1 cellular context compared by ENCODE assay signal in the genomic region with DNA sequence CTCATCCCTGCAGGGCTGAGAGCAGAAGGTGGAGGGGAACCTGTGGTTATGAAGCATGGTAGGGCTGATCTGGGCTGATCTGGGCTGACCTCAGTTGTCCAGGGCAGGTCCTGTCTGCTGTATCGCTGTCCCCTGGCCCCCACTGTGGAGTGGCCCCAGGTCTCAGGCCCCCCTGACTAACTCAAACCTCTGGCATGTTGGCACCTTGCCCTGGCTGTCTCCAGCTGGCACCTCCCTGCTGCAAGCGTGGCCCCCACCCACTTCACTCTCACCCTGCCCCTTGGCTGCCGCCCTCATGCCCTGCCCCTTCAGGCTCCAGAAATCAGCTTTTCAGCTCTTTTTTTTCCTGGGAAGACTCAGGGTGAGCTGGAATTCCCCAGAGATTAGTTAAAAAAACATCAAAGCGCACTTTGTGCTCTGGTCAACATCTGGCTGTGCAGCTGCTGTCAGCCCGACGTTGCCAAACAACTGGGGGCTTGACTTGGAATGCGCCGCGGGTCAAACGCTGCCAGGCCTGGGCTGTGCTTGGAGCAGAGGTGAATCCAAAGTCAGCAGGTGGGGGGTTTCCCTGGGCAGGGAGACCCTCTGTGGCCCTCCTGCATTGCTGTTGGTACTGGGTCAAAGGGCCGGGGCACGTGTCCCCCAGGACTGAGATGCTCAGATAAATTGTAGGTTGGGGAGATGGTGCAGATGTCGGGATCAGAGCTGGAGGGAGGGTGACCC.
TF ChIP-seq lines count a peak whose summit lies in the region.

No MANE protein-coding gene starts in this region.

TF ChIP-seq in HepG2, 621 proteins besides CTCF, POLR2A, EP300 and RAD21 (continued from another document and continues in another):
- TF ChIP-seq TBX2 (CRISPR knock-in tag; IDR thresholded peaks at IDR 0.05; ENCODE audit: borderline replicate concordance), result peak; percentile 93
- no peak for TF ChIP-seq ZNF205 (CRISPR knock-in tag; IDR thresholded peaks at IDR 0.05)
- TF ChIP-seq, protein P1, sequence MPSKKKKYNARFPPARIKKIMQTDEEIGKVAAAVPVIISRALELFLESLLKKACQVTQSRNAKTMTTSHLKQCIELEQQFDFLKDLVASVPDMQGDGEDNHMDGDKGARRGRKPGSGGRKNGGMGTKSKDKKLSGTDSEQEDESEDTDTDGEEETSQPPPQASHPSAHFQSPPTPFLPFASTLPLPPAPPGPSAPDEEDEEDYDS (CRISPR knock-in tag; IDR thresholded peaks at IDR 0.05), result peak; percentile 32; the same call in 1 of the 2 replicates
- no peak for TF ChIP-seq RORA (CRISPR knock-in tag; IDR thresholded peaks at IDR 0.05)
- TF ChIP-seq PLRG1 (conservative IDR thresholded peaks at IDR 0.05), result no peak
- no peak for TF ChIP-seq PHB2 (IDR thresholded peaks at IDR 0.05; ENCODE audit: partially characterized antibody)
- TF ChIP-seq, protein P2, sequence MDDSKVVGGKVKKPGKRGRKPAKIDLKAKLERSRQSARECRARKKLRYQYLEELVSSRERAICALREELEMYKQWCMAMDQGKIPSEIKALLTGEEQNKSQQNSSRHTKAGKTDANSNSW (CRISPR knock-in tag; IDR thresholded peaks at IDR 0.05; ENCODE audit: borderline replicate concordance), result no peak
- TF ChIP-seq HDAC6 (IDR thresholded peaks at IDR 0.05; ENCODE audit: low read depth, low read length), result no peak
- TF ChIP-seq, protein P3, sequence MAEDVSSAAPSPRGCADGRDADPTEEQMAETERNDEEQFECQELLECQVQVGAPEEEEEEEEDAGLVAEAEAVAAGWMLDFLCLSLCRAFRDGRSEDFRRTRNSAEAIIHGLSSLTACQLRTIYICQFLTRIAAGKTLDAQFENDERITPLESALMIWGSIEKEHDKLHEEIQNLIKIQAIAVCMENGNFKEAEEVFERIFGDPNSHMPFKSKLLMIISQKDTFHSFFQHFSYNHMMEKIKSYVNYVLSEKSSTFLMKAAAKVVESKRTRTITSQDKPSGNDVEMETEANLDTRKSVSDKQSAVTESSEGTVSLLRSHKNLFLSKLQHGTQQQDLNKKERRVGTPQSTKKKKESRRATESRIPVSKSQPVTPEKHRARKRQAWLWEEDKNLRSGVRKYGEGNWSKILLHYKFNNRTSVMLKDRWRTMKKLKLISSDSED (CRISPR knock-in tag; IDR thresholded peaks at IDR 0.05), result no peak
- TF ChIP-seq HMGA1 (CRISPR knock-in tag; conservative IDR thresholded peaks at IDR 0.05), result no peak
- peak; percentile 85 for TF ChIP-seq FOXA3 (CRISPR knock-in tag; IDR thresholded peaks at IDR 0.05)
- TF ChIP-seq, protein P4, sequence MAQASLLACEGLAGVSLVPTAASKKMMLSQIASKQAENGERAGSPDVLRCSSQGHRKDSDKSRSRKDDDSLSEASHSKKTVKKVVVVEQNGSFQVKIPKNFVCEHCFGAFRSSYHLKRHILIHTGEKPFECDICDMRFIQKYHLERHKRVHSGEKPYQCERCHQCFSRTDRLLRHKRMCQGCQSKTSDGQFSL (CRISPR knock-in tag; IDR thresholded peaks at IDR 0.05), result peak; percentile 75; the same call in 1 of the 2 replicates
- TF ChIP-seq, protein P5, sequence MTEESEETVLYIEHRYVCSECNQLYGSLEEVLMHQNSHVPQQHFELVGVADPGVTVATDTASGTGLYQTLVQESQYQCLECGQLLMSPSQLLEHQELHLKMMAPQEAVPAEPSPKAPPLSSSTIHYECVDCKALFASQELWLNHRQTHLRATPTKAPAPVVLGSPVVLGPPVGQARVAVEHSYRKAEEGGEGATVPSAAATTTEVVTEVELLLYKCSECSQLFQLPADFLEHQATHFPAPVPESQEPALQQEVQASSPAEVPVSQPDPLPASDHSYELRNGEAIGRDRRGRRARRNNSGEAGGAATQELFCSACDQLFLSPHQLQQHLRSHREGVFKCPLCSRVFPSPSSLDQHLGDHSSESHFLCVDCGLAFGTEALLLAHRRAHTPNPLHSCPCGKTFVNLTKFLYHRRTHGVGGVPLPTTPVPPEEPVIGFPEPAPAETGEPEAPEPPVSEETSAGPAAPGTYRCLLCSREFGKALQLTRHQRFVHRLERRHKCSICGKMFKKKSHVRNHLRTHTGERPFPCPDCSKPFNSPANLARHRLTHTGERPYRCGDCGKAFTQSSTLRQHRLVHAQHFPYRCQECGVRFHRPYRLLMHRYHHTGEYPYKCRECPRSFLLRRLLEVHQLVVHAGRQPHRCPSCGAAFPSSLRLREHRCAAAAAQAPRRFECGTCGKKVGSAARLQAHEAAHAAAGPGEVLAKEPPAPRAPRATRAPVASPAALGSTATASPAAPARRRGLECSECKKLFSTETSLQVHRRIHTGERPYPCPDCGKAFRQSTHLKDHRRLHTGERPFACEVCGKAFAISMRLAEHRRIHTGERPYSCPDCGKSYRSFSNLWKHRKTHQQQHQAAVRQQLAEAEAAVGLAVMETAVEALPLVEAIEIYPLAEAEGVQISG (CRISPR knock-in tag; IDR thresholded peaks at IDR 0.05), result peak; percentile 74
- TF ChIP-seq JARID2 (CRISPR knock-in tag; IDR thresholded peaks at IDR 0.05; ENCODE audit: insufficient replicate concordance), result no peak
- TF ChIP-seq, protein P6, sequence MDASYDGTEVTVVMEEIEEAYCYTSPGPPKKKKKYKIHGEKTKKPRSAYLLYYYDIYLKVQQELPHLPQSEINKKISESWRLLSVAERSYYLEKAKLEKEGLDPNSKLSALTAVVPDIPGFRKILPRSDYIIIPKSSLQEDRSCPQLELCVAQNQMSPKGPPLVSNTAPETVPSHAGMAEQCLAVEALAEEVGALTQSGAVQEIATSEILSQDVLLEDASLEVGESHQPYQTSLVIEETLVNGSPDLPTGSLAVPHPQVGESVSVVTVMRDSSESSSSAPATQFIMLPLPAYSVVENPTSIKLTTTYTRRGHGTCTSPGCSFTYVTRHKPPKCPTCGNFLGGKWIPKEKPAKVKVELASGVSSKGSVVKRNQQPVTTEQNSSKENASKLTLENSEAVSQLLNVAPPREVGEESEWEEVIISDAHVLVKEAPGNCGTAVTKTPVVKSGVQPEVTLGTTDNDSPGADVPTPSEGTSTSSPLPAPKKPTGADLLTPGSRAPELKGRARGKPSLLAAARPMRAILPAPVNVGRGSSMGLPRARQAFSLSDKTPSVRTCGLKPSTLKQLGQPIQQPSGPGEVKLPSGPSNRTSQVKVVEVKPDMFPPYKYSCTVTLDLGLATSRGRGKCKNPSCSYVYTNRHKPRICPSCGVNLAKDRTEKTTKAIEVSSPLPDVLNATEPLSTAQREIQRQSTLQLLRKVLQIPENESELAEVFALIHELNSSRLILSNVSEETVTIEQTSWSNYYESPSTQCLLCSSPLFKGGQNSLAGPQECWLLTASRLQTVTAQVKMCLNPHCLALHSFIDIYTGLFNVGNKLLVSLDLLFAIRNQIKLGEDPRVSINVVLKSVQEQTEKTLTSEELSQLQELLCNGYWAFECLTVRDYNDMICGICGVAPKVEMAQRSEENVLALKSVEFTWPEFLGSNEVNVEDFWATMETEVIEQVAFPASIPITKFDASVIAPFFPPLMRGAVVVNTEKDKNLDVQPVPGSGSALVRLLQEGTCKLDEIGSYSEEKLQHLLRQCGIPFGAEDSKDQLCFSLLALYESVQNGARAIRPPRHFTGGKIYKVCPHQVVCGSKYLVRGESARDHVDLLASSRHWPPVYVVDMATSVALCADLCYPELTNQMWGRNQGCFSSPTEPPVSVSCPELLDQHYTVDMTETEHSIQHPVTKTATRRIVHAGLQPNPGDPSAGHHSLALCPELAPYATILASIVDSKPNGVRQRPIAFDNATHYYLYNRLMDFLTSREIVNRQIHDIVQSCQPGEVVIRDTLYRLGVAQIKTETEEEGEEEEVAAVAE (CRISPR knock-in tag; IDR thresholded peaks at IDR 0.05; ENCODE audit: borderline replicate concordance), result no peak
- no peak for TF ChIP-seq HOXA7 (CRISPR knock-in tag; IDR thresholded peaks at IDR 0.05)
- TF ChIP-seq ZNF569 (CRISPR knock-in tag; IDR thresholded peaks at IDR 0.05; ENCODE audit: borderline replicate concordance), result no peak
- no peak; the same call in 1 of the 2 replicates for TF ChIP-seq ZNF343 (CRISPR knock-in tag; IDR thresholded peaks at IDR 0.05)
- no peak for TF ChIP-seq ZNF382 (CRISPR knock-in tag; IDR thresholded peaks at IDR 0.05; ENCODE audit: borderline replicate concordance)
- TF ChIP-seq ETV6 (CRISPR knock-in tag; conservative IDR thresholded peaks at IDR 0.05), result no peak; the same call in 1 of the 2 replicates
- no peak for TF ChIP-seq CENPT (CRISPR knock-in tag; IDR thresholded peaks at IDR 0.05; ENCODE audit: low read depth)
- no peak for TF ChIP-seq NPAS2 (CRISPR knock-in tag; IDR thresholded peaks at IDR 0.05; ENCODE audit: borderline replicate concordance)
- peak; percentile 83; the same call in 1 of the 2 replicates for TF ChIP-seq ZNF782 (CRISPR knock-in tag; IDR thresholded peaks at IDR 0.05; ENCODE audit: borderline replicate concordance)
- no peak; the same call in 1 of the 2 replicates for TF ChIP-seq ZNF441 (CRISPR knock-in tag; IDR thresholded peaks at IDR 0.05; ENCODE audit: borderline replicate concordance)
- no peak for TF ChIP-seq TAF1 (CRISPR knock-in tag; IDR thresholded peaks at IDR 0.05)
- peak; percentile 83; the same call in 1 of the 2 replicates for TF ChIP-seq ZNF124 (CRISPR knock-in tag; IDR thresholded peaks at IDR 0.05)
- no peak for TF ChIP-seq TSC22D2 (CRISPR knock-in tag; IDR thresholded peaks at IDR 0.05; ENCODE audit: borderline replicate concordance)
- no peak for TF ChIP-seq FOXP1 (IDR thresholded peaks at IDR 0.05)
- TF ChIP-seq FOXP1 (CRISPR knock-in tag; IDR thresholded peaks at IDR 0.05), result peak; percentile 53; the same call in 1 of the 2 replicates
- no peak for TF ChIP-seq MLLT10 (CRISPR knock-in tag; IDR thresholded peaks at IDR 0.05)
- TF ChIP-seq, protein P7, sequence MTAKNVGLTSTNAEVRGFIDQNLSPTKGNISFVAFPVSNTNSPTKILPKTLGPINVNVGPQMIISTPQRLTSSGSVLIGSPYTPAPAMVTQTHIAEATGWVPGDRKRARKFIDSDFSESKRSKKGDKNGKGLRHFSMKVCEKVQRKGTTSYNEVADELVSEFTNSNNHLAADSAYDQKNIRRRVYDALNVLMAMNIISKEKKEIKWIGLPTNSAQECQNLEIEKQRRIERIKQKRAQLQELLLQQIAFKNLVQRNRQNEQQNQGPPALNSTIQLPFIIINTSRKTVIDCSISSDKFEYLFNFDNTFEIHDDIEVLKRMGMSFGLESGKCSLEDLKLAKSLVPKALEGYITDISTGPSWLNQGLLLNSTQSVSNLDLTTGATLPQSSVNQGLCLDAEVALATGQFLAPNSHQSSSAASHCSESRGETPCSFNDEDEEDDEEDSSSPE (CRISPR knock-in tag; IDR thresholded peaks at IDR 0.05), result peak; percentile 55; the same call in 1 of the 2 replicates
- TF ChIP-seq, protein P8, sequence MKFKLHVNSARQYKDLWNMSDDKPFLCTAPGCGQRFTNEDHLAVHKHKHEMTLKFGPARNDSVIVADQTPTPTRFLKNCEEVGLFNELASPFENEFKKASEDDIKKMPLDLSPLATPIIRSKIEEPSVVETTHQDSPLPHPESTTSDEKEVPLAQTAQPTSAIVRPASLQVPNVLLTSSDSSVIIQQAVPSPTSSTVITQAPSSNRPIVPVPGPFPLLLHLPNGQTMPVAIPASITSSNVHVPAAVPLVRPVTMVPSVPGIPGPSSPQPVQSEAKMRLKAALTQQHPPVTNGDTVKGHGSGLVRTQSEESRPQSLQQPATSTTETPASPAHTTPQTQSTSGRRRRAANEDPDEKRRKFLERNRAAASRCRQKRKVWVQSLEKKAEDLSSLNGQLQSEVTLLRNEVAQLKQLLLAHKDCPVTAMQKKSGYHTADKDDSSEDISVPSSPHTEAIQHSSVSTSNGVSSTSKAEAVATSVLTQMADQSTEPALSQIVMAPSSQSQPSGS (CRISPR knock-in tag; IDR thresholded peaks at IDR 0.05), result peak; percentile 76; the same call in 1 of the 2 replicates
- TF ChIP-seq ZNF841 (CRISPR knock-in tag; IDR thresholded peaks at IDR 0.05; ENCODE audit: borderline replicate concordance), result no peak
- TF ChIP-seq ZNF709 (CRISPR knock-in tag; IDR thresholded peaks at IDR 0.05), result no peak; the same call in 1 of the 2 replicates
- no peak for TF ChIP-seq ZNF678 (CRISPR knock-in tag; IDR thresholded peaks at IDR 0.05)
- TF ChIP-seq NFYC (CRISPR knock-in tag; IDR thresholded peaks at IDR 0.05), result no peak
- TF ChIP-seq WIZ (CRISPR knock-in tag; IDR thresholded peaks at IDR 0.05), result no peak
- TF ChIP-seq, protein P9, sequence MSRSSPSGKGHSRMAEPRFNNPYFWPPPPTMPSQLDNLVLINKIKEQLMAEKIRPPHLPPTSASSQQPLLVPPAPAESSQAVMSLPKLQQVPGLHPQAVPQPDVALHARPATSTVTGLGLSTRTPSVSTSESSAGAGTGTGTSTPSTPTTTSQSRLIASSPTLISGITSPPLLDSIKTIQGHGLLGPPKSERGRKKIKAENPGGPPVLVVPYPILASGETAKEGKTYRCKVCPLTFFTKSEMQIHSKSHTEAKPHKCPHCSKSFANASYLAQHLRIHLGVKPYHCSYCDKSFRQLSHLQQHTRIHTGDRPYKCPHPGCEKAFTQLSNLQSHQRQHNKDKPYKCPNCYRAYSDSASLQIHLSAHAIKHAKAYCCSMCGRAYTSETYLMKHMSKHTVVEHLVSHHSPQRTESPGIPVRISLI (CRISPR knock-in tag; IDR thresholded peaks at IDR 0.05; ENCODE audit: borderline replicate concordance), result peak; percentile 99
- TF ChIP-seq SETDB1 (CRISPR knock-in tag; IDR thresholded peaks at IDR 0.05; ENCODE audit: borderline replicate concordance), result no peak
- no peak for TF ChIP-seq NFYB (CRISPR knock-in tag; IDR thresholded peaks at IDR 0.05)
- no peak for TF ChIP-seq PHF20 (CRISPR knock-in tag; IDR thresholded peaks at IDR 0.05)
- TF ChIP-seq TCF12 (IDR thresholded peaks at IDR 0.05), result no peak
- no peak for TF ChIP-seq TCF12 (CRISPR knock-in tag; IDR thresholded peaks at IDR 0.05)
- no peak for TF ChIP-seq MBNL3 (CRISPR knock-in tag; conservative IDR thresholded peaks at IDR 0.05)
- TF ChIP-seq ZNF558 (CRISPR knock-in tag; IDR thresholded peaks at IDR 0.05; ENCODE audit: borderline replicate concordance), result peak; percentile 71; the same call in 1 of the 2 replicates
- TF ChIP-seq ZNF766 (CRISPR knock-in tag; IDR thresholded peaks at IDR 0.05; ENCODE audit: borderline replicate concordance), result no peak
- TF ChIP-seq SOX5 (CRISPR knock-in tag; IDR thresholded peaks at IDR 0.05; ENCODE audit: borderline replicate concordance), result peak; percentile 69
- peak; percentile 75 for TF ChIP-seq RFXAP (CRISPR knock-in tag; IDR thresholded peaks at IDR 0.05; ENCODE audit: borderline replicate concordance)
- peak; percentile 86 for TF ChIP-seq CEBPG (CRISPR knock-in tag; IDR thresholded peaks at IDR 0.05)
- TF ChIP-seq XRCC5 (optimal IDR thresholded peaks at IDR 0.05; ENCODE audit: low read length), result peak; percentile 73
- TF ChIP-seq ZNF430 (CRISPR knock-in tag; IDR thresholded peaks at IDR 0.05), result 0 out of 2 replicates have a peak, but pooled peaks have one; percentile 28
- peak; percentile 89 for TF ChIP-seq FOXO1 (CRISPR knock-in tag; IDR thresholded peaks at IDR 0.05)
- TF ChIP-seq GATAD2A (CRISPR knock-in tag; IDR thresholded peaks at IDR 0.05), result peak; percentile 83
- peak; percentile 68 for TF ChIP-seq FOSL2 (CRISPR knock-in tag; IDR thresholded peaks at IDR 0.05)
- no peak for TF ChIP-seq PAF1 (CRISPR knock-in tag; IDR thresholded peaks at IDR 0.05)
- TF ChIP-seq ZNF350 (CRISPR knock-in tag; IDR thresholded peaks at IDR 0.05; ENCODE audit: borderline replicate concordance, low read depth), result peak; percentile 55; the same call in 1 of the 2 replicates
- no peak for TF ChIP-seq ZNF550 (CRISPR knock-in tag; IDR thresholded peaks at IDR 0.05; ENCODE audit: borderline replicate concordance)
- TF ChIP-seq SMAD3 (CRISPR knock-in tag; IDR thresholded peaks at IDR 0.05), result peak; percentile 61; the same call in 1 of the 2 replicates
- TF ChIP-seq ZNF337 (CRISPR knock-in tag; IDR thresholded peaks at IDR 0.05; ENCODE audit: borderline replicate concordance, low read depth), result peak; percentile 63; the same call in 1 of the 2 replicates
- no peak for TF ChIP-seq ZNF749 (CRISPR knock-in tag; IDR thresholded peaks at IDR 0.05; ENCODE audit: borderline replicate concordance)
- TF ChIP-seq ZNF546 (CRISPR knock-in tag; conservative IDR thresholded peaks at IDR 0.05), result no peak
- TF ChIP-seq ZNF619 (CRISPR knock-in tag; IDR thresholded peaks at IDR 0.05), result no peak
